ENCODE assay signal across 8 cellular contexts in the genomic region with DNA sequence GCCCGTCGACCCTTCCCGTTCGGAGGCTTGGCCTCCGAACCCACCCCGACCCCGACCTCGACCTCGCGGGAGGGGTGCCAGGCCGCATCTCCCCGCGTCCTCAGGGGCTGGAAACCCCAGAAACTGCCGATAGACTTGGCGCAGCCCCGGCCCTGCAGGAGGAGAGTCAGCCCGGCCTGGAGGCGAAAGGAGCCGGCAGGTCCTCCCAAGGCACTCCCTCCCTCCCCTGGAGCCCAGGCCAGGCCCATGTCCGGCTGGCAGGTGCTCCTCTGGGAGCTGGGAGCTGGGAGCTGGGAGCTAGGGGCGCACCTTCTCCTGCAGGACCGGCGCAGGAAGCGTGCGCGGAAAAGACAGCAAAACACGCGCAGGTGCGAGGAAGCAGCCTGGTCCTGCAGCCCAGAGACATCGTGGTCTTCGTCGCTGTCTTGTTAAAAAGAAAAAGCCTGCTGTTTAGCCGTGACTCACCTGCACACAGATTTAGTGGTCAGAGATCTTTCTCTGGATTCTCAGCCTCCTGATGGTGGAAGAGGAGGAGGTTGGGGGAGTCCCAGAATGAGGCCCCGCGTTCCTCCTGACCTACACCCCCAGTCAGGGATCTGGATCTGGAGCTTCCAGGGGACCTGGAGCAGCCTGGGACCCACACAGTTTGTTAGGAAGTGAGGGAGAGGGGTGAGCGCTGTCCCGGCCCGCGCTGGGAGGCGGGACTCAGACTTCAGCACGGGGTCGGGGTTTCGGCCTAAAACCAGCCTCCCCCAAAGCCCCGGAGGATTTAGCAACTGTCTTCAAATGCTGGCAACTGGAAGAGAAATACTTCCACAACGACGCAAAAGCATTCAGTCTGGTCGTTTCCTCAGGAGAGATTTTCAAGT. TPM values are rescaled to one million over a fixed set of nuclear protein-coding genes. Genes with fewer than 3 reads are reported as not detected.
A peak's percentile ranks its signal among the peaks of the same experiment; 100 is the strongest.
DNase-seq lines count a peak whose midpoint lies in the region; ATAC-seq and TF ChIP-seq lines count a peak whose summit lies in the region.

No MANE protein-coding gene starts in this region.

- CTCF ChIA-PET in SK-N-SH (lab: Yijun Ruan, JAX): no interaction called here

- DNase-seq in GM06990 (ENCODE audit: extremely low read depth, insufficient read length) (no peak), NCI-H146 treated with DMSO at 0.1 percent for 48 hours (lab: John Stamatoyannopoulos, UW; ENCODE audit: unreplicated experiment) (peak; percentile 81), dorsolateral prefrontal cortex (peak in 1 of 10 donors; percentile 53), SK-N-SH (no peak), NCI-H1092 treated with DMSO at 0.1 percent for 48 hours (lab: John Stamatoyannopoulos, UW) (no peak)
- no peak for DNase-seq in activated CD4-positive, alpha-beta T cell treated with anti-CD3 and anti-CD28 coated beads for 4 hours

- H3K4me2 ChIP-seq in SK-N-SH: no peak overlapping the region

- H3K27ac ChIP-seq in dorsolateral prefrontal cortex (peak overlapping the region in 54 of 59 donors; percentile 33 to 93 (median 80)), SK-N-SH (ENCODE audit: low read depth in 2 of 2, low read length in 1 of 2) (no peak overlapping the region)

- H3K9me2 ChIP-seq in SK-N-SH: no peaks in the 10 kb centered on the region

- H3K9ac ChIP-seq in SK-N-SH: no peak overlapping the region

- TF ChIP-seq EP300 in SK-N-SH (IDR thresholded peaks at IDR 0.05; ENCODE audit: borderline replicate concordance in 1 of 2, low read depth in 1 of 2, low read length in 1 of 2): no peak

- ATAC-seq in HG02884 (IDR thresholded peaks at IDR 0.05; ENCODE audit: unreplicated experiment): no peak

- H3K9me3 ChIP-seq in mononuclear cell (ENCODE audit: low read depth, low read length): no peaks in the 10 kb centered on the region
- H3K9me3 ChIP-seq in SK-N-SH: no peaks in the 10 kb centered on the region

- no peaks in the 10 kb centered on the region for H4K20me1 ChIP-seq in SK-N-SH (ENCODE audit: insufficient read depth)

- no peaks in the 10 kb centered on the region for H3K79me2 ChIP-seq in SK-N-SH (ENCODE audit: insufficient read depth)

- intact Hi-C loops in dorsolateral prefrontal cortex (cut with DNase I): loop anchor here in 1 of 2 donors (5.0 kb wide), 1 partner anchor 66 kb away; no protein-coding TSS in a partner anchor

- no peak overlapping the region for H2AFZ ChIP-seq in SK-N-SH (ENCODE audit: low read depth)

- H3K4me3 ChIP-seq in GM06990 (replicated peaks; ENCODE audit: low read depth, low read length) (peak overlapping the region; percentile 82), dorsolateral prefrontal cortex (peak overlapping the region; percentile 13 to 85 (median 73)), mononuclear cell (ENCODE audit: low read length) (peak overlapping the region; percentile 86), SK-N-SH (ENCODE audit: low read depth in 2 of 2, low read length in 1 of 2) (no peak overlapping the region)

- TF ChIP-seq CTCF in GM06990 (IDR thresholded peaks at IDR 0.05; ENCODE audit: insufficient read depth, low read length, poor library complexity, severe bottlenecking) (no peak), dorsolateral prefrontal cortex (IDR thresholded peaks at IDR 0.05 in 54 of 56, conservative IDR thresholded peaks at IDR 0.05 in 2 of 56; ENCODE audit: low read depth in 1 of 56, partially characterized antibody in 56 of 56) (no peak), SK-N-SH (IDR thresholded peaks at IDR 0.05) (no peak)

- H3K36me3 ChIP-seq in GM06990 (ENCODE audit: control insufficient read depth, insufficient read depth, low read length): no peaks in the 10 kb centered on the region
- H3K36me3 ChIP-seq in SK-N-SH (replicated peaks in 1 of 2; ENCODE audit: control insufficient read depth in 1 of 2, insufficient read depth in 2 of 2, low read length in 1 of 2): no peaks in the 10 kb centered on the region

- POLR2A ChIA-PET in SK-N-SH (lab: Yijun Ruan, JAX): no interaction called here

- H3K4me1 ChIP-seq in mononuclear cell (ENCODE audit: insufficient read depth, low read length) (peaks cover 51% of the 10 kb centered on the region), SK-N-SH (ENCODE audit: control insufficient read depth in 1 of 2, insufficient read depth in 2 of 2, low read depth in 1 of 2, low read length in 1 of 2) (peaks cover 0 to 3% of the 10 kb centered on the region in 2 experiments; a peak in 2 of 4 replicates)

- whole genome bisulfite sequencing in SK-N-SH (ENCODE audit: low lambda C conversion rate): 87% methylated on average over 29 of the region's 47 CpGs

- TF ChIP-seq RAD21 in SK-N-SH (IDR thresholded peaks at IDR 0.05; ENCODE audit: low read length): no peak

- H3F3A ChIP-seq in SK-N-SH (replicated peaks; ENCODE audit: insufficient read depth): peaks cover 11% of the 10 kb centered on the region

- H3K27me3 ChIP-seq in GM06990 (replicated peaks; ENCODE audit: control insufficient read depth, insufficient read depth, low read length) (no peaks in the 10 kb centered on the region), dorsolateral prefrontal cortex (peaks cover 0 to 38% (median 6%) of the 10 kb centered on the region in 45 donors), mononuclear cell (ENCODE audit: insufficient read depth, low read length) (no peaks in the 10 kb centered on the region), SK-N-SH (ENCODE audit: insufficient read depth) (0 out of 2 replicates have a peak, but pooled peaks cover 5% of the 10 kb centered on the region)

TF ChIP-seq in SK-N-SH, 30 proteins besides CTCF, POLR2A, EP300 and RAD21:
- no peak for TF ChIP-seq SIN3A (IDR thresholded peaks at IDR 0.05; ENCODE audit: borderline replicate concordance, low read depth, low read length)

RNA-seq across cellular contexts. Expression of a gene that starts 0.7 kb away (rescaled TPM):
- over 10,000 TPM in 20 of 120 experiments, 1,000 to 10,000 TPM in 99, 100 to 1,000 TPM in 1; 632 to 18,605 (median 5,065) TPM for total RNA-seq in dorsolateral prefrontal cortex
- total RNA-seq in mononuclear cell: 80.7 TPM
- polyA plus RNA-seq in SK-N-SH (2012; rRNA removed): 1.4 and 1.6 TPM in 2 replicates
- 1.3 TPM in 2 replicates for polyA plus RNA-seq in SK-N-SH (2012; cell fraction: cytosol; rRNA removed)
- polyA plus RNA-seq in SK-N-SH (2012; cell fraction: nucleus; rRNA removed): 2.6 TPM in 2 replicates

Comparison
In these comparisons a context has a peak if more than half of its experiments do, and no peak if none do; other contexts are left out.
1. H3K4me3 ChIP-seq: peak in GM06990 (single experiment), dorsolateral prefrontal cortex (59 of 59) and mononuclear cell (single experiment); none in SK-N-SH (0 of 2).
2. H3K27ac ChIP-seq: peak in dorsolateral prefrontal cortex (54 of 59); none in SK-N-SH (0 of 2).